Comparison of ENCODE assay signal across 1 cellular context in the genomic region with DNA sequence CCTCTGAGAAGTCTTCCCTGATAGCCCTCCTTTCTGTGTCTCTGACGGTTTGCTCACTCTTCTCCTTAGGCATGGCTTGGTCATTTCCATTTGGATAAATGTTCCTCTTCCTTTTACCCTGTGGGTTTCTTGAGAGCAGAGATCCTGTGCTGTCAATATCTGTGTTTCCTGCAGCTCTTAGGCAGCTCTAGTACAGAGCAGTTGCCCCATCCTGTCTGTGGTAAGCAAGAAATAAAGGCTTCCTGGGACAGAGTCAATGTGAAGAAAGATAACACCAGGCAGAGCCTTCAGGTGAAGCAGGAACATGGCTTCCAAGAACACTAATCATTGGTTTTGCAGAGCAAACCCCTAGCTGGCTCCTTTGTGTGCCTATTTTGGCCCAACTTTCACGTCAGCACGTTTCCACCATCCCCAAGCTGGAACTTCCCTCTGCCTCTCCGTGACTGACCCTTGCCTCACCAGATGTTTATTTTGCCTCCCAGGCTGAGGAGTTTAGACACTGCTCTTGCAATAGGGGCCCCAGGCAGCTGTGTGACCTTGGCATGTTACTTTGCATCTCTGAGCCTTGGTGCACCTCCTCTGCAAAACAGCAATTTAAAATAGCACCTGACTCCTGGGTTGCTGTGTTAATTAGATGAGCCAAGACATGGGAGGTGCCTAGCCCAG.
A peak's percentile ranks its signal among the peaks of the same experiment; 100 is the strongest.
TF ChIP-seq lines count a peak whose summit lies in the region.

No MANE protein-coding gene starts in this region.

TF ChIP-seq in HepG2, 621 proteins besides CTCF, POLR2A, EP300 and RAD21 (continued from another document and continues in another):
- TF ChIP-seq DPF2 (CRISPR knock-in tag; IDR thresholded peaks at IDR 0.05; ENCODE audit: borderline replicate concordance, low read depth), result no peak
- TF ChIP-seq ZNF136 (CRISPR knock-in tag; IDR thresholded peaks at IDR 0.05; ENCODE audit: low read depth), result no peak
- peak; percentile 98 for TF ChIP-seq ZMYM3 (CRISPR knock-in tag; IDR thresholded peaks at IDR 0.05)
- no peak for TF ChIP-seq SOX6 (IDR thresholded peaks at IDR 0.05)
- TF ChIP-seq SOX6 (CRISPR knock-in tag; IDR thresholded peaks at IDR 0.05), result 0 out of 2 replicates have a peak, but pooled peaks have one; percentile 25
- no peak for TF ChIP-seq KLF9 (CRISPR knock-in tag; IDR thresholded peaks at IDR 0.05; ENCODE audit: low read depth)
- TF ChIP-seq, protein P1, sequence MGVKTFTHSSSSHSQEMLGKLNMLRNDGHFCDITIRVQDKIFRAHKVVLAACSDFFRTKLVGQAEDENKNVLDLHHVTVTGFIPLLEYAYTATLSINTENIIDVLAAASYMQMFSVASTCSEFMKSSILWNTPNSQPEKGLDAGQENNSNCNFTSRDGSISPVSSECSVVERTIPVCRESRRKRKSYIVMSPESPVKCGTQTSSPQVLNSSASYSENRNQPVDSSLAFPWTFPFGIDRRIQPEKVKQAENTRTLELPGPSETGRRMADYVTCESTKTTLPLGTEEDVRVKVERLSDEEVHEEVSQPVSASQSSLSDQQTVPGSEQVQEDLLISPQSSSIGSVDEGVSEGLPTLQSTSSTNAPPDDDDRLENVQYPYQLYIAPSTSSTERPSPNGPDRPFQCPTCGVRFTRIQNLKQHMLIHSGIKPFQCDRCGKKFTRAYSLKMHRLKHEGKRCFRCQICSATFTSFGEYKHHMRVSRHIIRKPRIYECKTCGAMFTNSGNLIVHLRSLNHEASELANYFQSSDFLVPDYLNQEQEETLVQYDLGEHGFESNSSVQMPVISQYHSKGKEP (CRISPR knock-in tag; IDR thresholded peaks at IDR 0.05), result no peak
- peak; percentile 71 for TF ChIP-seq SALL1 (CRISPR knock-in tag; IDR thresholded peaks at IDR 0.05)
- TF ChIP-seq, protein P2, sequence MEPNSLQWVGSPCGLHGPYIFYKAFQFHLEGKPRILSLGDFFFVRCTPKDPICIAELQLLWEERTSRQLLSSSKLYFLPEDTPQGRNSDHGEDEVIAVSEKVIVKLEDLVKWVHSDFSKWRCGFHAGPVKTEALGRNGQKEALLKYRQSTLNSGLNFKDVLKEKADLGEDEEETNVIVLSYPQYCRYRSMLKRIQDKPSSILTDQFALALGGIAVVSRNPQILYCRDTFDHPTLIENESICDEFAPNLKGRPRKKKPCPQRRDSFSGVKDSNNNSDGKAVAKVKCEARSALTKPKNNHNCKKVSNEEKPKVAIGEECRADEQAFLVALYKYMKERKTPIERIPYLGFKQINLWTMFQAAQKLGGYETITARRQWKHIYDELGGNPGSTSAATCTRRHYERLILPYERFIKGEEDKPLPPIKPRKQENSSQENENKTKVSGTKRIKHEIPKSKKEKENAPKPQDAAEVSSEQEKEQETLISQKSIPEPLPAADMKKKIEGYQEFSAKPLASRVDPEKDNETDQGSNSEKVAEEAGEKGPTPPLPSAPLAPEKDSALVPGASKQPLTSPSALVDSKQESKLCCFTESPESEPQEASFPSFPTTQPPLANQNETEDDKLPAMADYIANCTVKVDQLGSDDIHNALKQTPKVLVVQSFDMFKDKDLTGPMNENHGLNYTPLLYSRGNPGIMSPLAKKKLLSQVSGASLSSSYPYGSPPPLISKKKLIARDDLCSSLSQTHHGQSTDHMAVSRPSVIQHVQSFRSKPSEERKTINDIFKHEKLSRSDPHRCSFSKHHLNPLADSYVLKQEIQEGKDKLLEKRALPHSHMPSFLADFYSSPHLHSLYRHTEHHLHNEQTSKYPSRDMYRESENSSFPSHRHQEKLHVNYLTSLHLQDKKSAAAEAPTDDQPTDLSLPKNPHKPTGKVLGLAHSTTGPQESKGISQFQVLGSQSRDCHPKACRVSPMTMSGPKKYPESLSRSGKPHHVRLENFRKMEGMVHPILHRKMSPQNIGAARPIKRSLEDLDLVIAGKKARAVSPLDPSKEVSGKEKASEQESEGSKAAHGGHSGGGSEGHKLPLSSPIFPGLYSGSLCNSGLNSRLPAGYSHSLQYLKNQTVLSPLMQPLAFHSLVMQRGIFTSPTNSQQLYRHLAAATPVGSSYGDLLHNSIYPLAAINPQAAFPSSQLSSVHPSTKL (CRISPR knock-in tag; IDR thresholded peaks at IDR 0.05), result peak; percentile 70; the same call in 1 of the 2 replicates
- TF ChIP-seq ZNF670 (CRISPR knock-in tag; IDR thresholded peaks at IDR 0.05; ENCODE audit: borderline replicate concordance), result no peak
- TF ChIP-seq ZNF772 (CRISPR knock-in tag; IDR thresholded peaks at IDR 0.05), result no peak
- TF ChIP-seq, protein P3, sequence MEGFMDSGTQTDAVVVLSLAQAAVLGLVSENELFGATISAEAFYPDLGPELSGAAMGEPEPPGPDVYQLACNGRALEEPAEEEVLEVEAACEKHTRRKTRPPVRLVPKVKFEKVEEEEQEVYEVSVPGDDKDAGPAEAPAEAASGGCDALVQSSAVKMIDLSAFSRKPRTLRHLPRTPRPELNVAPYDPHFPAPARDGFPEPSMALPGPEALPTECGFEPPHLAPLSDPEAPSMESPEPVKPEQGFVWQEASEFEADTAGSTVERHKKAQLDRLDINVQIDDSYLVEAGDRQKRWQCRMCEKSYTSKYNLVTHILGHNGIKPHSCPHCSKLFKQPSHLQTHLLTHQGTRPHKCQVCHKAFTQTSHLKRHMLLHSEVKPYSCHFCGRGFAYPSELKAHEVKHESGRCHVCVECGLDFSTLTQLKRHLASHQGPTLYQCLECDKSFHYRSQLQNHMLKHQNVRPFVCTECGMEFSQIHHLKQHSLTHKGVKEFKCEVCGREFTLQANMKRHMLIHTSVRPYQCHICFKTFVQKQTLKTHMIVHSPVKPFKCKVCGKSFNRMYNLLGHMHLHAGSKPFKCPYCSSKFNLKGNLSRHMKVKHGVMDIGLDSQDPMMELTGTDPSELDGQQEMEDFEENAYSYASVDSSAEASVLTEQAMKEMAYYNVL (CRISPR knock-in tag; IDR thresholded peaks at IDR 0.05; ENCODE audit: borderline replicate concordance), result no peak
- TF ChIP-seq, protein P4, sequence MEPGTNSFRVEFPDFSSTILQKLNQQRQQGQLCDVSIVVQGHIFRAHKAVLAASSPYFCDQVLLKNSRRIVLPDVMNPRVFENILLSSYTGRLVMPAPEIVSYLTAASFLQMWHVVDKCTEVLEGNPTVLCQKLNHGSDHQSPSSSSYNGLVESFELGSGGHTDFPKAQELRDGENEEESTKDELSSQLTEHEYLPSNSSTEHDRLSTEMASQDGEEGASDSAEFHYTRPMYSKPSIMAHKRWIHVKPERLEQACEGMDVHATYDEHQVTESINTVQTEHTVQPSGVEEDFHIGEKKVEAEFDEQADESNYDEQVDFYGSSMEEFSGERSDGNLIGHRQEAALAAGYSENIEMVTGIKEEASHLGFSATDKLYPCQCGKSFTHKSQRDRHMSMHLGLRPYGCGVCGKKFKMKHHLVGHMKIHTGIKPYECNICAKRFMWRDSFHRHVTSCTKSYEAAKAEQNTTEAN (CRISPR knock-in tag; conservative IDR thresholded peaks at IDR 0.05), result no peak
- TF ChIP-seq ZNF431 (CRISPR knock-in tag; IDR thresholded peaks at IDR 0.05; ENCODE audit: borderline replicate concordance, low read depth), result no peak
- TF ChIP-seq ZNF17 (CRISPR knock-in tag; IDR thresholded peaks at IDR 0.05), result no peak
- TF ChIP-seq, protein P5, sequence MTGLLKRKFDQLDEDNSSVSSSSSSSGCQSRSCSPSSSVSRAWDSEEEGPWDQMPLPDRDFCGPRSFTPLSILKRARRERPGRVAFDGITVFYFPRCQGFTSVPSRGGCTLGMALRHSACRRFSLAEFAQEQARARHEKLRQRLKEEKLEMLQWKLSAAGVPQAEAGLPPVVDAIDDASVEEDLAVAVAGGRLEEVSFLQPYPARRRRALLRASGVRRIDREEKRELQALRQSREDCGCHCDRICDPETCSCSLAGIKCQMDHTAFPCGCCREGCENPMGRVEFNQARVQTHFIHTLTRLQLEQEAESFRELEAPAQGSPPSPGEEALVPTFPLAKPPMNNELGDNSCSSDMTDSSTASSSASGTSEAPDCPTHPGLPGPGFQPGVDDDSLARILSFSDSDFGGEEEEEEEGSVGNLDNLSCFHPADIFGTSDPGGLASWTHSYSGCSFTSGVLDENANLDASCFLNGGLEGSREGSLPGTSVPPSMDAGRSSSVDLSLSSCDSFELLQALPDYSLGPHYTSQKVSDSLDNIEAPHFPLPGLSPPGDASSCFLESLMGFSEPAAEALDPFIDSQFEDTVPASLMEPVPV (CRISPR knock-in tag; IDR thresholded peaks at IDR 0.05), result no peak
- no peak for TF ChIP-seq SP1 (IDR thresholded peaks at IDR 0.05)
- TF ChIP-seq SP1 (CRISPR knock-in tag; IDR thresholded peaks at IDR 0.05), result no peak
- TF ChIP-seq ZSCAN21 (CRISPR knock-in tag; IDR thresholded peaks at IDR 0.05; ENCODE audit: borderline replicate concordance), result no peak
- TF ChIP-seq, protein P6, sequence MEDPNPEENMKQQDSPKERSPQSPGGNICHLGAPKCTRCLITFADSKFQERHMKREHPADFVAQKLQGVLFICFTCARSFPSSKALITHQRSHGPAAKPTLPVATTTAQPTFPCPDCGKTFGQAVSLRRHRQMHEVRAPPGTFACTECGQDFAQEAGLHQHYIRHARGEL (CRISPR knock-in tag; IDR thresholded peaks at IDR 0.05), result no peak
- no peak for TF ChIP-seq SUZ12 (IDR thresholded peaks at IDR 0.05; ENCODE audit: low read depth, low read length)
- TF ChIP-seq ZNF546 (CRISPR knock-in tag; conservative IDR thresholded peaks at IDR 0.05), result no peak; the same call in 1 of the 2 replicates
- TF ChIP-seq KDM1A (CRISPR knock-in tag; IDR thresholded peaks at IDR 0.05), result peak; percentile 55; the same call in 1 of the 2 replicates
- TF ChIP-seq MED1 (CRISPR knock-in tag; IDR thresholded peaks at IDR 0.05), result no peak
- no peak for TF ChIP-seq ZFP36L2 (CRISPR knock-in tag; IDR thresholded peaks at IDR 0.05)
- TF ChIP-seq, protein P7, sequence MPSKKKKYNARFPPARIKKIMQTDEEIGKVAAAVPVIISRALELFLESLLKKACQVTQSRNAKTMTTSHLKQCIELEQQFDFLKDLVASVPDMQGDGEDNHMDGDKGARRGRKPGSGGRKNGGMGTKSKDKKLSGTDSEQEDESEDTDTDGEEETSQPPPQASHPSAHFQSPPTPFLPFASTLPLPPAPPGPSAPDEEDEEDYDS (CRISPR knock-in tag; IDR thresholded peaks at IDR 0.05), result no peak
- no peak for TF ChIP-seq ATAD3A (CRISPR knock-in tag; IDR thresholded peaks at IDR 0.05)
- TF ChIP-seq, protein P8, sequence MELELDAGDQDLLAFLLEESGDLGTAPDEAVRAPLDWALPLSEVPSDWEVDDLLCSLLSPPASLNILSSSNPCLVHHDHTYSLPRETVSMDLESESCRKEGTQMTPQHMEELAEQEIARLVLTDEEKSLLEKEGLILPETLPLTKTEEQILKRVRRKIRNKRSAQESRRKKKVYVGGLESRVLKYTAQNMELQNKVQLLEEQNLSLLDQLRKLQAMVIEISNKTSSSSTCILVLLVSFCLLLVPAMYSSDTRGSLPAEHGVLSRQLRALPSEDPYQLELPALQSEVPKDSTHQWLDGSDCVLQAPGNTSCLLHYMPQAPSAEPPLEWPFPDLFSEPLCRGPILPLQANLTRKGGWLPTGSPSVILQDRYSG (CRISPR knock-in tag; IDR thresholded peaks at IDR 0.05), result no peak
- peak; percentile 40; the same call in 1 of the 2 replicates for TF ChIP-seq GATAD2A (CRISPR knock-in tag; IDR thresholded peaks at IDR 0.05)
- TF ChIP-seq CC2D1A (CRISPR knock-in tag; IDR thresholded peaks at IDR 0.05), result no peak
- TF ChIP-seq, protein P9, sequence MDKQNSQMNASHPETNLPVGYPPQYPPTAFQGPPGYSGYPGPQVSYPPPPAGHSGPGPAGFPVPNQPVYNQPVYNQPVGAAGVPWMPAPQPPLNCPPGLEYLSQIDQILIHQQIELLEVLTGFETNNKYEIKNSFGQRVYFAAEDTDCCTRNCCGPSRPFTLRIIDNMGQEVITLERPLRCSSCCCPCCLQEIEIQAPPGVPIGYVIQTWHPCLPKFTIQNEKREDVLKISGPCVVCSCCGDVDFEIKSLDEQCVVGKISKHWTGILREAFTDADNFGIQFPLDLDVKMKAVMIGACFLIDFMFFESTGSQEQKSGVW (CRISPR knock-in tag; IDR thresholded peaks at IDR 0.05; ENCODE audit: borderline replicate concordance), result no peak
- no peak for TF ChIP-seq ZNF543 (CRISPR knock-in tag; IDR thresholded peaks at IDR 0.05)
- TF ChIP-seq, protein P10, sequence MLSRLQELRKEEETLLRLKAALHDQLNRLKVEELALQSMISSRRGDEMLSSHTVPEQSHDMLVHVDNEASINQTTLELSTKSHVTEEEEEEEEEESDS (CRISPR knock-in tag; IDR thresholded peaks at IDR 0.05; ENCODE audit: borderline replicate concordance), result no peak
- TF ChIP-seq SRSF9 (IDR thresholded peaks at IDR 0.05; ENCODE audit: borderline replicate concordance, insufficient read depth, low read depth, low read length, poor library complexity, severe bottlenecking), result no peak
- 0 out of 2 replicates have a peak, but pooled peaks have one; percentile 24 for TF ChIP-seq ESRRA (CRISPR knock-in tag; IDR thresholded peaks at IDR 0.05; ENCODE audit: low read depth)
- peak; percentile 33; the same call in 1 of the 2 replicates for TF ChIP-seq HDAC2 (CRISPR knock-in tag; IDR thresholded peaks at IDR 0.05)
- peak; percentile 51; the same call in 1 of the 2 replicates for TF ChIP-seq HNF4A (CRISPR knock-in tag; IDR thresholded peaks at IDR 0.05)
- no peak for TF ChIP-seq ZNF614 (CRISPR knock-in tag; IDR thresholded peaks at IDR 0.05; ENCODE audit: borderline replicate concordance)
- no peak for TF ChIP-seq ZZZ3 (CRISPR knock-in tag; IDR thresholded peaks at IDR 0.05; ENCODE audit: borderline replicate concordance)
- TF ChIP-seq SIN3B (IDR thresholded peaks at IDR 0.05; ENCODE audit: low read length), result no peak
- TF ChIP-seq ZNF777 (CRISPR knock-in tag; IDR thresholded peaks at IDR 0.05), result no peak
- no peak for TF ChIP-seq HOXA5 (CRISPR knock-in tag; IDR thresholded peaks at IDR 0.05)
- TF ChIP-seq MIER3 (CRISPR knock-in tag; IDR thresholded peaks at IDR 0.05; ENCODE audit: borderline replicate concordance), result 0 out of 2 replicates have a peak, but pooled peaks have one; percentile 16
- no peak for TF ChIP-seq ZIK1 (CRISPR knock-in tag; IDR thresholded peaks at IDR 0.05; ENCODE audit: borderline replicate concordance, low read depth)
- TF ChIP-seq SRSF1 (optimal IDR thresholded peaks at IDR 0.05; ENCODE audit: low read depth, low read length), result no peak
- no peak for TF ChIP-seq ZFY (CRISPR knock-in tag; IDR thresholded peaks at IDR 0.05)
- TF ChIP-seq, protein P11, sequence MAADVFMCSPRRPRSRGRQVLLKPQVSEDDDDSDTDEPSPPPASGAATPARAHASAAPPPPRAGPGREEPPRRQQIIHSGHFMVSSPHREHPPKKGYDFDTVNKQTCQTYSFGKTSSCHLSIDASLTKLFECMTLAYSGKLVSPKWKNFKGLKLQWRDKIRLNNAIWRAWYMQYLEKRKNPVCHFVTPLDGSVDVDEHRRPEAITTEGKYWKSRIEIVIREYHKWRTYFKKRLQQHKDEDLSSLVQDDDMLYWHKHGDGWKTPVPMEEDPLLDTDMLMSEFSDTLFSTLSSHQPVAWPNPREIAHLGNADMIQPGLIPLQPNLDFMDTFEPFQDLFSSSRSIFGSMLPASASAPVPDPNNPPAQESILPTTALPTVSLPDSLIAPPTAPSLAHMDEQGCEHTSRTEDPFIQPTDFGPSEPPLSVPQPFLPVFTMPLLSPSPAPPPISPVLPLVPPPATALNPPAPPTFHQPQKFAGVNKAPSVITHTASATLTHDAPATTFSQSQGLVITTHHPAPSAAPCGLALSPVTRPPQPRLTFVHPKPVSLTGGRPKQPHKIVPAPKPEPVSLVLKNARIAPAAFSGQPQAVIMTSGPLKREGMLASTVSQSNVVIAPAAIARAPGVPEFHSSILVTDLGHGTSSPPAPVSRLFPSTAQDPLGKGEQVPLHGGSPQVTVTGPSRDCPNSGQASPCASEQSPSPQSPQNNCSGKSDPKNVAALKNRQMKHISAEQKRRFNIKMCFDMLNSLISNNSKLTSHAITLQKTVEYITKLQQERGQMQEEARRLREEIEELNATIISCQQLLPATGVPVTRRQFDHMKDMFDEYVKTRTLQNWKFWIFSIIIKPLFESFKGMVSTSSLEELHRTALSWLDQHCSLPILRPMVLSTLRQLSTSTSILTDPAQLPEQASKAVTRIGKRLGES (CRISPR knock-in tag; IDR thresholded peaks at IDR 0.05; ENCODE audit: borderline replicate concordance), result no peak
- TF ChIP-seq NCOR1 (IDR thresholded peaks at IDR 0.05; ENCODE audit: borderline replicate concordance, low read length), result no peak
- no peak for TF ChIP-seq STAG1 (CRISPR knock-in tag; IDR thresholded peaks at IDR 0.05)
